ENCODE assay signal across 8 cellular contexts in the genomic region with DNA sequence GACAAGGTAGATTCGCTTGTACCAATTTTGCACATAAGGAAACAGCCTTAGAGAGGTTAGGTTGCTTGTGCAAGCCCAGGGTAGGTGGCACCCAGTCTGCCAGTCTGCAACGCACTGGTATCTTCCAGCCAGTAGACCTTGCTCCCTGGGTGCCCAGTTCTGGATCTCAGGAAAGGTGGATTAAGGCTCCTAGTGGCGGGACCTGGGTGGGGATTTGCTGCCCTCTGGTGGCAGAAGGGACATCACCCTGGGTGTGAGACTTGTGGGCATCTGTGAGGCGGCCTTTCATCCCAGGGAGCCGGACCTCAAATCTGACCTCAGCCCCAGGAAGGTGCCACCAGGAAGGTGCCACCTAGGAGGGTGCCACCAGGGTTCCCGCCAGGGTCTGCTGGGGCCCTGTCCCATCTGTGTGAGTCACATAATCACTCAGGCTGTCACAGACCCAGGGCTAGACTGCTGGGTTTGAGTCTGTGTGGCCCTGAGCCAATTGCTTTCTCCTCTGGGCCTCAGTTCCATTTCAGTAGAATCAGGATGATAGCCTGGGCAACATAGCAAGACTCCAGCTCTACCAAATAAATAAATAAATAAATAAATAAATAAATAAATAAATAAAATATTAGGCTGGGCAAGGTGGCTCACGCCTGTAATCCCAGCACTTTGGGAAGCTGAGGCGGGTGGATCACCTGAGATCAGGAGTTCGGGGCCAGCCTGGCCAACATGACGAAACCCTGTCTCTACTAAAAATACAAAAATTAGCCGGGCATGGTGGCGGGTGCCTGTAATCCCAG. TPM values are rescaled to one million over a fixed set of nuclear protein-coding genes. Genes with fewer than 3 reads are reported as not detected.
A peak's percentile ranks its signal among the peaks of the same experiment; 100 is the strongest.
DNase-seq lines count a peak whose midpoint lies in the region; ATAC-seq and TF ChIP-seq lines count a peak whose summit lies in the region.

No MANE protein-coding gene starts in this region.

- TF ChIP-seq POLR2A in gastroesophageal sphincter (IDR thresholded peaks at IDR 0.05) (no peak), ovary (IDR thresholded peaks at IDR 0.05) (no peak)

- H3K27me3 ChIP-seq in gastroesophageal sphincter (no peaks in the 10 kb centered on the region), ovary (no peaks in the 10 kb centered on the region), tibial artery (no peaks in the 10 kb centered on the region)

- H3K27ac ChIP-seq in gastroesophageal sphincter (no peak overlapping the region), ovary (no peak overlapping the region), tibial artery (no peak overlapping the region)

- H3K4me3 ChIP-seq in gastroesophageal sphincter (no peak overlapping the region), ovary (no peak overlapping the region), tibial artery (no peak overlapping the region)

- TF ChIP-seq CTCF in LNCAP (IDR thresholded peaks at IDR 0.05), result peak; percentile 91
- TF ChIP-seq CTCF in gastroesophageal sphincter (IDR thresholded peaks at IDR 0.05), result peak; percentile 89 to 95 (median 91)
- TF ChIP-seq CTCF in ovary (IDR thresholded peaks at IDR 0.05), result peak; percentile 60 to 87 (median 85)
- TF ChIP-seq CTCF in tibial artery (IDR thresholded peaks at IDR 0.05), result peak; percentile 80 to 91

- TF ChIP-seq EP300 in gastroesophageal sphincter (IDR thresholded peaks at IDR 0.05) (no peak), ovary (IDR thresholded peaks at IDR 0.05) (no peak)

- DNase-seq in ELR (ENCODE audit: low read depth), result peak; percentile 79
- DNase-seq in SHP77 (lab: John Stamatoyannopoulos, UW), result peak; percentile 55 to 78
- peak; percentile 53 for DNase-seq in activated gamma-delta T cell treated with anti-CD3 and anti-CD28 coated beads, Interleukin-2, amount 50 U/mL, for 16 hours (ENCODE audit: low read depth)
- DNase-seq in ovary, result peak; percentile 70 to 86 (median 81)
- peak; percentile 75 to 84 for DNase-seq in tibial artery

- ATAC-seq in gastroesophageal sphincter (peak; percentile 79), HG03457 (IDR thresholded peaks at IDR 0.05; ENCODE audit: unreplicated experiment) (no peak)

- H3K9me3 ChIP-seq in gastroesophageal sphincter (no peaks in the 10 kb centered on the region), ovary (no peaks in the 10 kb centered on the region), tibial artery (no peaks in the 10 kb centered on the region)

- H3K4me1 ChIP-seq in gastroesophageal sphincter (peaks cover 0 to 13% (median 0%) of the 10 kb centered on the region in 3 donors), ovary (ENCODE audit: insufficient read depth) (no peaks in the 10 kb centered on the region), tibial artery (peaks cover 0 to 5% (median 0%) of the 10 kb centered on the region in 4 donors)

- intact Hi-C loops in ovary (cut with DNase I) (loop anchor here (5.0 to 10.0 kb wide), 2 partner anchors 109 to 846 kb away; no protein-coding TSS in a partner anchor), tibial artery (cut with DNase I; ENCODE audit: low total_unique reads) (loop anchor here (2.0 kb wide), 1 partner anchor 112 kb away; no protein-coding TSS in a partner anchor)

- 83 to 92% methylated on average over 3 to 6 of the region's 12 CpGs for WGBS in gastroesophageal sphincter (ENCODE audit: low coverage in 1 of 2), 2 donors
- WGBS in ovary, 3 donors, result 69 to 71% (median 71%) methylated on average over 12 of the region's 12 CpGs

- H3K36me3 ChIP-seq in gastroesophageal sphincter (peaks cover 0 to 37% of the 10 kb centered on the region in 2 donors), ovary (no peaks in the 10 kb centered on the region), tibial artery (peaks cover 0 to 28% (median 0%) of the 10 kb centered on the region in 3 donors)

RNA-seq across cellular contexts. Expression of gene PRKRIP1, which starts 5.3 kb away (rescaled TPM):
- total RNA-seq in gastroesophageal sphincter (10 to 100 TPM; 11.7 to 48.7 (median 24.4) TPM), ovary (10 to 100 TPM; 17.4 to 28.8 (median 23.9) TPM)
- polyA plus RNA-seq in ovary, result 10 to 100 TPM; 23.4 to 26.9 TPM

RNA-seq across cellular contexts. Expression of gene SPDYE6, which starts 34.6 kb away (rescaled TPM):
- total RNA-seq in gastroesophageal sphincter (not detected), ovary (not detected)
- not detected for polyA plus RNA-seq in ovary

RNA-seq across cellular contexts. Expression of gene ORAI2, which starts 42.5 kb away (rescaled TPM):
- total RNA-seq in gastroesophageal sphincter (10 to 100 TPM in 1 of 4 donors, 1 to 10 TPM in 3; 3.3 to 15.6 (median 6.7) TPM), ovary (10 to 100 TPM in 6 of 7 donors, 1 to 10 TPM in 1; 6.4 to 18.9 (median 16.3) TPM)
- polyA plus RNA-seq in ovary, result 10 to 100 TPM in 1 of 2 donors, 1 to 10 TPM in 1; 3.2 to 10.0 TPM
